ENCODE assay signal across 23 cellular contexts in genomic region chr18:73487956-73488355, GRCh38.
DNase-seq lines count a peak whose midpoint lies in the region; ATAC-seq, FAIRE-seq and TF ChIP-seq lines count a peak whose summit lies in the region.
"Had no signal": no experiment of that assay in that cellular context is flagged by ENCODE, and none has a peak within 500 bp of the region (broad histone marks: within the 10 kb centered on the region; RNA-seq: fewer than 3 reads in every experiment).

No MANE protein-coding gene starts in this region.

- DNase-seq in AG09309 (ENCODE audit: low read depth), result peak; percentile 28
- DNase-seq in HS-5 (ENCODE audit: low read depth), result peak; percentile 23
- peak; percentile 41 for DNase-seq in bronchial epithelial cell (ENCODE audit: low read depth)
- DNase-seq in fibroblast of the aortic adventitia (ENCODE audit: low read depth), result peak; percentile 22
- DNase-seq in amniotic stem cell (lab: John Stamatoyannopoulos, UW), result no peak
- DNase-seq in activated naive CD4-positive, alpha-beta T cell treated with anti-CD3 and anti-CD28 coated beads, Interleukin-2, amount 50 U/mL, for 72 hours (ENCODE audit: low spot score in 2 of 2), result no peak
- no peak for DNase-seq in DMS 273 (lab: John Stamatoyannopoulos, UW; ENCODE audit: unreplicated experiment)
- DNase-seq: BE2C; CD4-positive, CD25-positive, alpha-beta regulatory T cell; GDM1; GOT3; Kasumi-1; MG63; NCI-H1417; NCI-H1694 treated with DMSO at 0.1 percent for 48 hours; NCI-H2081 treated with DMSO at 0.1 percent for 48 hours; NCI-H2171 treated with DMSO at 0.1 percent for 48 hours; NCI-H524 treated with DMSO at 0.1 percent for 48 hours; NCI-H82 had no signal

- H3K27me3 ChIP-seq in bronchial epithelial cell (ENCODE audit: control insufficient read depth, insufficient read depth, low read length), result no peaks in the 10 kb centered on the region
- H3K27me3 ChIP-seq: BE2C, MG63 had no signal

- no peaks in the 10 kb centered on the region for H3K36me3 ChIP-seq in bronchial epithelial cell (ENCODE audit: control insufficient read depth, insufficient read depth, low read length)
- H3K36me3 ChIP-seq: BE2C, MG63 had no signal

- TF ChIP-seq CTCF in AG09309 (IDR thresholded peaks at IDR 0.05; ENCODE audit: control insufficient read depth, insufficient read depth, low read depth, low read length, missing control alignments), result no peak
- no peak for TF ChIP-seq CTCF in bronchial epithelial cell (IDR thresholded peaks at IDR 0.05; ENCODE audit: insufficient read depth, low read length, severe bottlenecking)
- TF ChIP-seq CTCF in fibroblast of the aortic adventitia (IDR thresholded peaks at IDR 0.05; ENCODE audit: insufficient read depth, low read length), result no peak

- ATAC-seq in activated naive CD4-positive, alpha-beta T cell treated with anti-CD3 and anti-CD28 coated beads, Interleukin-2, amount 50 U/mL, for 72 hours, result no peak
- no peak for ATAC-seq in HG03571 (IDR thresholded peaks at IDR 0.05; ENCODE audit: unreplicated experiment)
- ATAC-seq: HCT116, Panc1 had no signal

- H3K4me3 ChIP-seq in AG09309 (ENCODE audit: control insufficient read depth, low read depth, low read length), result no peak overlapping the region
- no peak overlapping the region for H3K4me3 ChIP-seq in bronchial epithelial cell (ENCODE audit: low read depth, low read length)
- no peak overlapping the region for H3K4me3 ChIP-seq in fibroblast of the aortic adventitia (ENCODE audit: low read depth, low read length)
- H3K4me3 ChIP-seq: MG63 had no signal

- no peak overlapping the region for H3K27ac Mint-ChIP-seq in activated naive CD4-positive, alpha-beta T cell treated with anti-CD3 and anti-CD28 coated beads, Interleukin-2, amount 50 U/mL, for 72 hours
- H3K27ac Mint-ChIP-seq: CD4-positive, CD25-positive, alpha-beta regulatory T cell had no signal

- no peak for FAIRE-seq in bronchial epithelial cell (lab: Jason Lieb, UNC)
- FAIRE-seq: GM18507 had no signal

- H3K9me3 Mint-ChIP-seq in activated naive CD4-positive, alpha-beta T cell treated with anti-CD3 and anti-CD28 coated beads, Interleukin-2, amount 50 U/mL, for 72 hours, result peaks cover 0 to 8% of the 10 kb centered on the region in 2 donors

- H3K36me3 Mint-ChIP-seq in activated naive CD4-positive, alpha-beta T cell treated with anti-CD3 and anti-CD28 coated beads, Interleukin-2, amount 50 U/mL, for 72 hours, result no peaks in the 10 kb centered on the region
- H3K36me3 Mint-ChIP-seq: CD4-positive, CD25-positive, alpha-beta regulatory T cell had no signal

Comparison
In these comparisons a context has a peak if more than half of its experiments do, and no peak if none do; other contexts are left out.
1. DNase-seq: peak in AG09309 (single experiment), HS-5 (single experiment), bronchial epithelial cell (single experiment) and fibroblast of the aortic adventitia (single experiment); none in amniotic stem cell (single experiment), activated naive CD4-positive, alpha-beta T cell treated with anti-CD3 and anti-CD28 coated beads, Interleukin-2, amount 50 U/mL, for 72 hours (0 of 2) and DMS 273 (single experiment).